ENCODE assay signal across 8 cellular contexts in the genomic region with DNA sequence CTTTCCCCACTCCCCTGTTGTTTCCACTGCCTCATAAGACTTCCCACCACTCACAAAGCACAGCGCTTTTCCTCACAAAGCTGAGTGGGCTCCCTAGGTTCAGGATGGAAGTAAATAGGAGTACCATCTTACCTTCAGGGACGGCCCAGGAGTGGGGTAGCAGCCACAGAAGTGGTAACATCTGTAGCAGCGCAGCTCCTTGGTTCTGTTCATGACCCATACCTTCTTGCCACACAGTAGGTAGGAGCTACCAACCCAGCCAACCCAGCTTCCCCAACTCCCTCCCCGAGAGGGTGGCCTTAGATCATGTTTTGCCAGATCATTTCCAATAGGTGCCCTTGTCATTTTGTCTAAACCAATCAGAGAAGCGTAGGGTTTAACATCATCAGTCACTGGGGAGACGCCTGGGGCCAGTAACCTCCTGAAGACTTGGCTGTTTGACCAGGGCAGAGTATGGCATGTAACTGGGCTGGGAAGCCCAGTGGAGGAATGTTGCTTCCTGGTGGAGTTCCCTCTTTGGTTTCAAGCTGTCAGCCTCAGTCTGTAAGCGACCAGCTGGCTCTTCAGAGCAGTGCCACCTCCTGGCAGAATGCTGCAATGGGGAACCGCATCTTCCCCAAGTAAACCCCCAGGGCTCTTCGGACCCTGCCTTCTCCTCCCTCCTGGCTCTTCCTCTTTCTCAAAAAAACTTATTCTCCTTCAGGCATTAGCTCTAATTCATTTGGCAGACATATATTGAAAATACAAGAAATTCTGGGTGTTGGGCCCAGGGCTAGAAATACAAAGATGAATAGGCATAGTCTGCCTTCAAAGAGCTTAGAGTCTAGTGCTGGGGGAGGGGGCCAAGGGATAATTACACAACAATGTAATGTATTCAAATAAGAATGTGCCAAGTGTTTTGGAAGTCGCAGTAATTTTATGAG. TPM values are rescaled to one million over a fixed set of nuclear protein-coding genes. Genes with fewer than 3 reads are reported as not detected.
DNase-seq lines count a peak whose midpoint lies in the region; ATAC-seq and TF ChIP-seq lines count a peak whose summit lies in the region.

A gene (minus strand): TSS at position 281 of the 923 bp plus-strand sequence. CDS start 61 bp downstream, at position 220.

- H3K27ac Mint-ChIP-seq in activated CD4-positive, alpha-beta memory T cell treated with anti-CD3 and anti-CD28 coated beads, Interleukin-2, amount 10 ng/mL, durations not matched to agents 7 days and 5 days: peak within 1 kb of the TSS; percentile 67

- no peak within 1 kb of the TSS for H3K4me3 ChIP-seq in BE2C (ENCODE audit: low read depth, low read length)

- no peaks in the 10 kb centered on the region for H3K9me3 ChIP-seq in BE2C

- CTCF ChIA-PET in activated CD4-positive, alpha-beta memory T cell treated with anti-CD3 and anti-CD28 coated beads, Interleukin-2, amount 10 ng/mL, durations not matched to agents 7 days and 5 days (lab: Charles Lee): interaction anchor here (0.6 to 13.5 kb wide), 30 partner anchors 10 to 757 kb away, joined by 3 to 259 read pairs (median 7); a partner anchor contains a TSS

- no peaks in the 10 kb centered on the region for H3K9me3 Mint-ChIP-seq in activated CD4-positive, alpha-beta memory T cell treated with anti-CD3 and anti-CD28 coated beads, Interleukin-2, amount 10 ng/mL, durations not matched to agents 7 days and 5 days

- peak within 1 kb of the TSS; percentile 81 for H3K4me3 Mint-ChIP-seq in activated CD4-positive, alpha-beta memory T cell treated with anti-CD3 and anti-CD28 coated beads, Interleukin-2, amount 10 ng/mL, durations not matched to agents 7 days and 5 days

- peak; percentile 52 for DNase-seq in BE2C
- peak; percentile 62 for DNase-seq in NCI-H774 (lab: John Stamatoyannopoulos, UW)
- DNase-seq in activated CD4-positive, alpha-beta memory T cell treated with anti-CD3 and anti-CD28 coated beads, Interleukin-2, amount 10 ng/mL, durations not matched to agents 7 days and 5 days: peak; percentile 83
- DNase-seq in effector CD4-positive, alpha-beta T cell: peak; percentile 74
- DNase-seq in medulla oblongata (ENCODE audit: extremely low spot score): peak; percentile 97
- DNase-seq in stimulated activated CD8-positive, alpha-beta memory T cell treated with anti-CD3 and anti-CD28 coated beads, Interleukin-7, amount 100 ng/mL, for 4 hours (ENCODE audit: low read depth in 2 of 2): peak; percentile 59 to 62

- peaks cover 8% of the 10 kb centered on the region for H3K36me3 Mint-ChIP-seq in activated CD4-positive, alpha-beta memory T cell treated with anti-CD3 and anti-CD28 coated beads, Interleukin-2, amount 10 ng/mL, durations not matched to agents 7 days and 5 days (ENCODE audit: low read depth)

- peak; percentile 77 for TF ChIP-seq CTCF in BE2C (IDR thresholded peaks at IDR 0.05; ENCODE audit: low read depth, low read length)

- H3K27me3 Mint-ChIP-seq in activated CD4-positive, alpha-beta memory T cell treated with anti-CD3 and anti-CD28 coated beads, Interleukin-2, amount 10 ng/mL, durations not matched to agents 7 days and 5 days: no peaks in the 10 kb centered on the region

- no peaks in the 10 kb centered on the region for H3K36me3 ChIP-seq in BE2C

- ATAC-seq in GM18867 (IDR thresholded peaks at IDR 0.05; ENCODE audit: unreplicated experiment) (peak; percentile 90), HG03064 (IDR thresholded peaks at IDR 0.05; ENCODE audit: low read depth, unreplicated experiment) (peak; percentile 71)

- peaks cover 56% of the 10 kb centered on the region for H3K4me1 Mint-ChIP-seq in activated CD4-positive, alpha-beta memory T cell treated with anti-CD3 and anti-CD28 coated beads, Interleukin-2, amount 10 ng/mL, durations not matched to agents 7 days and 5 days

- no peaks in the 10 kb centered on the region for H3K4me1 ChIP-seq in BE2C

- POLR2A ChIA-PET in activated CD4-positive, alpha-beta memory T cell treated with anti-CD3 and anti-CD28 coated beads, Interleukin-2, amount 10 ng/mL, durations not matched to agents 7 days and 5 days (lab: Charles Lee): interaction anchor here (0.9 to 13.5 kb wide), 12 partner anchors 11 to 114 kb away, joined by 3 to 538 read pairs (median 14); a partner anchor contains a TSS

- no peaks in the 10 kb centered on the region for H3K27me3 ChIP-seq in BE2C

RNA-seq across cellular contexts. Expression of the gene that starts here (rescaled TPM):
- polyA plus RNA-seq in BE2C (2012; ENCODE audit: insufficient read depth, insufficient read length, low read depth): 0.56 TPM
- 10 to 100 TPM; 54.0 to 54.3 TPM for total RNA-seq in activated CD4-positive, alpha-beta memory T cell treated with anti-CD3 and anti-CD28 coated beads, Interleukin-2, amount 10 ng/mL, durations not matched to agents 7 days and 5 days
